9 cellular contexts compared by ENCODE assay signal in the genomic region with DNA sequence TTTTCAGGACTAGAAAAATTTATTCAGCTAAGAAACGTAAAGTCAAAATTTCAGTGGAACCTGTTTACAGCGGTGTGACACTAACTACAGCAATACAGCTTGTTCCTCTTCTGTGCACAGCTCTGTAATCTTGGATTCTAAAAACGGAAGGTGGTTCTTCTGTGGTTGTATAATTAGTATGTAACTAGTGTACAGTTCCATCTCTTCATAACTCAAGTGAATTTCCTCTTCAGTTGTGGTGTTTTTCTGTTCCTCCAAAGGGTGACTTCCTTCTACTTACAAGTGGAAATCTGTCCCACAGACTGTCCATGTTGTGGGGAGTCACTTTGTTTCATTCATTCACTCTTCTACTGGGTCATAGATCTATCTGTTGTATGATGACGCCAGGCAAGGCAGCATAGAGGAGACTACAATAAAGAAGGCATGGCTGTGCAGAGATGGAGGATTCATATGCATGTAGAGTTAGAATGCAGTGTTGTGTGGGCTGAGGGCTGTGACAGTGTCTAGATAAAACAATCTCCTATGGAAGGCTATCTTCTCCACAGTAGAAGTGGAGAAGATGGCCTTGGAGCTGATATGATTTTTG. TPM values are rescaled to one million over a fixed set of nuclear protein-coding genes. Genes with fewer than 3 reads are reported as not detected.
DNase-seq lines count a peak whose midpoint lies in the region; ATAC-seq and TF ChIP-seq lines count a peak whose summit lies in the region.
"Had no signal": no experiment of that assay in that cellular context is flagged by ENCODE, and none has a peak within 500 bp of the region (broad histone marks: within the 10 kb centered on the region; RNA-seq: fewer than 3 reads in every experiment).

No MANE protein-coding gene starts in this region.

- no peak for DNase-seq in effector memory CD8-positive, alpha-beta T cell
- no peak for DNase-seq in globus pallidus (ENCODE audit: low spot score)
- DNase-seq in glomerular visceral epithelial cell (ENCODE audit: extremely low spot score), result no peak
- DNase-seq in HFFc6, result no peak
- DNase-seq in NCI-H526 (lab: John Stamatoyannopoulos, UW), result no peak
- DNase-seq: kidney glomerular epithelial cell had no signal

- no peak overlapping the region for H3K27ac Mint-ChIP-seq in effector memory CD8-positive, alpha-beta T cell
- no peak overlapping the region for H3K27ac Mint-ChIP-seq in HFFc6

- no peak for TF ChIP-seq CTCF in HFFc6 (IDR thresholded peaks at IDR 0.05)

- no peak for TF ChIP-seq POLR2A in GM18505 (IDR thresholded peaks at IDR 0.05; ENCODE audit: borderline replicate concordance, extremely low read depth, insufficient read depth, insufficient read length)

- no peaks in the 10 kb centered on the region for H3K36me3 Mint-ChIP-seq in effector memory CD8-positive, alpha-beta T cell (ENCODE audit: insufficient read depth)
- no peaks in the 10 kb centered on the region for H3K36me3 Mint-ChIP-seq in HFFc6 (ENCODE audit: low read depth)

- no peaks in the 10 kb centered on the region for H3K9me3 Mint-ChIP-seq in effector memory CD8-positive, alpha-beta T cell
- no peaks in the 10 kb centered on the region for H3K9me3 Mint-ChIP-seq in HFFc6

- H3K4me3 Mint-ChIP-seq in effector memory CD8-positive, alpha-beta T cell, result no peak overlapping the region
- no peak overlapping the region for H3K4me3 Mint-ChIP-seq in HFFc6

- no peaks in the 10 kb centered on the region for H3K27me3 Mint-ChIP-seq in effector memory CD8-positive, alpha-beta T cell
- H3K27me3 Mint-ChIP-seq in HFFc6 (ENCODE audit: insufficient read depth), result peaks cover 14% of the 10 kb centered on the region

- peak; percentile 77 for ATAC-seq in GM18505 (IDR thresholded peaks at IDR 0.05; ENCODE audit: unreplicated experiment)
- peak; percentile 86 for ATAC-seq in GM21528 (IDR thresholded peaks at IDR 0.05; ENCODE audit: low FRiP score, unreplicated experiment)
- ATAC-seq in HG03521 (IDR thresholded peaks at IDR 0.05; ENCODE audit: unreplicated experiment), result peak; percentile 65
- ATAC-seq in effector memory CD8-positive, alpha-beta T cell (replicated peaks), result peak; percentile 40

- peaks cover 17 to 20% of the 10 kb centered on the region in 2 donors for H3K4me1 Mint-ChIP-seq in effector memory CD8-positive, alpha-beta T cell (ENCODE audit: low read depth in 2 of 2)
- H3K4me1 Mint-ChIP-seq in HFFc6 (ENCODE audit: low read depth), result no peaks in the 10 kb centered on the region

RNA-seq across cellular contexts. Expression of a gene that starts 5.4 kb away (rescaled TPM):
- total RNA-seq in HFFc6 (2021; fragmentation: NEBNext Ultra II Directional; extraction: Animal tissue kit (Norgen Biotek cat#: 25700)), result not detected
